In genomic region chr20:933024-933423, GRCh38 we compare ENCODE assay signal across 28 cellular contexts. TPM values are rescaled to one million over a fixed set of nuclear protein-coding genes. Genes with fewer than 3 reads are reported as not detected.
"Had no signal": no experiment of that assay in that cellular context is flagged by ENCODE, and none has a peak within 500 bp of the region (broad histone marks: within the 10 kb centered on the region; RNA-seq: fewer than 3 reads in every experiment).

No MANE protein-coding gene starts in this region.

- H3K27ac Mint-ChIP-seq: naive thymus-derived CD8-positive, alpha-beta T cell; nephron; neural progenitor cell; stimulated activated naive B cell treated with anti-CD40 and anti-IgM and Interleukin-4, amounts not matched to agents 10 μg/mL and 1 μg/mL and 100 μg/mL, for 72 hours; stimulated activated naive CD8-positive, alpha-beta T cell treated with anti-CD3 and anti-CD28 coated beads, Interleukin-15, Interleukin-2, amounts not matched to agents 100 ng/mL and 50 ng/mL, for 24 hours had no signal

- FAIRE-seq: urothelium cell line had no signal

- H3K79me2 ChIP-seq: hepatocyte, parathyroid adenoma had no signal

- H3K4me3 Mint-ChIP-seq: naive thymus-derived CD8-positive, alpha-beta T cell; nephron; neural progenitor cell; stimulated activated naive B cell treated with anti-CD40 and anti-IgM and Interleukin-4, amounts not matched to agents 10 μg/mL and 1 μg/mL and 100 μg/mL, for 72 hours; stimulated activated naive CD8-positive, alpha-beta T cell treated with anti-CD3 and anti-CD28 coated beads, Interleukin-15, Interleukin-2, amounts not matched to agents 100 ng/mL and 50 ng/mL, for 24 hours had no signal

- H3K9ac ChIP-seq: neural progenitor cell, parathyroid adenoma had no signal

- ATAC-seq: heart right ventricle; naive thymus-derived CD8-positive, alpha-beta T cell; psoas muscle; right lobe of liver; stimulated activated naive B cell treated with anti-CD40 and anti-IgM and Interleukin-4, amounts not matched to agents 10 μg/mL and 1 μg/mL and 100 μg/mL, for 72 hours; upper lobe of right lung had no signal

- H3K4me1 ChIP-seq: heart right ventricle, left ventricle myocardium inferior, neural progenitor cell, parathyroid adenoma, psoas muscle, right lobe of liver, suprapubic skin, tibial artery, upper lobe of right lung had no signal

- H3K36me3 ChIP-seq: heart right ventricle, left ventricle myocardium inferior, neural progenitor cell, neutrophil, right lobe of liver, suprapubic skin, thoracic aorta, tibial artery, upper lobe of right lung had no signal

- H2AFZ ChIP-seq: hepatocyte, neural progenitor cell, parathyroid adenoma had no signal

- H3K4me2 ChIP-seq: hepatocyte, neural progenitor cell had no signal

- H3K36me3 Mint-ChIP-seq: neural progenitor cell had no signal

- DNase-seq: heart right ventricle; left ventricle myocardium inferior; mesendoderm; midbrain; naive thymus-derived CD8-positive, alpha-beta T cell; occipital lobe; psoas muscle; stimulated activated CD4-positive, alpha-beta T cell treated with anti-CD3 and anti-CD28 coated beads, Interleukin-12 subunit alpha, Interleukin-12 subunit beta, amount 100 ng/mL, for 4 hours; stimulated activated CD4-positive, alpha-beta T cell treated with anti-CD3 and anti-CD28 coated beads, Interleukin-15, amount 100 ng/mL, for 24 hours; stimulated activated CD4-positive, alpha-beta T cell treated with anti-CD3 and anti-CD28 coated beads, Interleukin-2, amount 100 ng/mL, for 24 hours; stimulated activated CD4-positive, alpha-beta T cell treated with anti-CD3 and anti-CD28 coated beads, Interleukin-4, amount 100 ng/mL, for 1 hour; stimulated activated naive B cell treated with anti-CD40 and anti-IgM and Interleukin-4, amounts not matched to agents 10 μg/mL and 1 μg/mL and 100 μg/mL, for 72 hours; tibial artery; trophoblast cell; upper lobe of right lung had no signal

- H3K27ac ChIP-seq: heart right ventricle, hepatocyte, left ventricle myocardium inferior, neural progenitor cell, neutrophil, parathyroid adenoma, psoas muscle, right lobe of liver, suprapubic skin, thoracic aorta, tibial artery, upper lobe of right lung had no signal

- H3K4me3 ChIP-seq: heart right ventricle, hepatocyte, left ventricle myocardium inferior, lung, neural progenitor cell, psoas muscle, right lobe of liver, suprapubic skin, thoracic aorta, tibial artery, upper lobe of right lung had no signal

- H3K27me3 ChIP-seq: hepatocyte, neural progenitor cell, right lobe of liver, tibial artery, upper lobe of right lung had no signal

- H3K4me1 Mint-ChIP-seq: naive thymus-derived CD8-positive, alpha-beta T cell; nephron; neural progenitor cell; stimulated activated naive B cell treated with anti-CD40 and anti-IgM and Interleukin-4, amounts not matched to agents 10 μg/mL and 1 μg/mL and 100 μg/mL, for 72 hours had no signal

RNA-seq across cellular contexts. Expression of gene ANGPT4, which starts 16.9 kb away (rescaled TPM):
- total RNA-seq: hepatocyte; kidney epithelial cell; naive thymus-derived CD8-positive, alpha-beta T cell; occipital lobe; osteocyte had no signal
- polyA plus RNA-seq: hepatocyte; naive thymus-derived CD8-positive, alpha-beta T cell had no signal
